Comparison of ENCODE assay signal across 15 cellular contexts in genomic region chr2:217731805-217732204, GRCh38.
DNase-seq lines count a peak whose midpoint lies in the region; ATAC-seq and TF ChIP-seq lines count a peak whose summit lies in the region.
"Had no signal": no experiment of that assay in that cellular context is flagged by ENCODE, and none has a peak within 500 bp of the region (broad histone marks: within the 10 kb centered on the region; RNA-seq: fewer than 3 reads in every experiment).

No MANE protein-coding gene starts in this region.

- H3K27me3 ChIP-seq in IMR-90 (ENCODE audit: control insufficient read depth, insufficient read depth, low read length) (no peaks in the 10 kb centered on the region), Karpas-422 (ENCODE audit: low read length) (no peaks in the 10 kb centered on the region)
- H3K27me3 ChIP-seq: SJCRH30 had no signal

- no peaks in the 10 kb centered on the region for H4K20me1 ChIP-seq in IMR-90 (ENCODE audit: insufficient read depth, low read length)
- H4K20me1 ChIP-seq in Karpas-422 (ENCODE audit: insufficient read depth, low read depth, low read length), result no peaks in the 10 kb centered on the region

- H3K79me2 ChIP-seq in Karpas-422 (ENCODE audit: low read length), result no peaks in the 10 kb centered on the region

- no peak for TF ChIP-seq RAD21 in IMR-90 (IDR thresholded peaks at IDR 0.05; ENCODE audit: low read length)

- intact Hi-C loops in IMR-90 (cut with micrococcal nuclease), result no loop called here

- CTCF ChIA-PET in IMR-90 (lab: Yijun Ruan, JAX), result interaction anchor here (0.6 kb wide), 1 partner anchor 221 kb away, joined by 5 read pairs; no protein-coding TSS in a partner anchor

- no peak for TF ChIP-seq CTCF in IMR-90 (conservative IDR thresholded peaks at IDR 0.05; ENCODE audit: low read depth, low read length)

- H2BK5ac ChIP-seq in IMR-90 (ENCODE audit: low read depth, low read length, poor library complexity, severe bottlenecking), result no peak overlapping the region

- no peak overlapping the region for H3K56ac ChIP-seq in IMR-90 (ENCODE audit: extremely low read depth, insufficient read depth, low read length)

- dilution Hi-C loops in IMR-90 (cut with HindIII; ENCODE audit: low sequenced_read_pairs, unreplicated experiment), result no loop called here

- H4K91ac ChIP-seq in IMR-90 (ENCODE audit: insufficient read depth, low read depth, low read length), result no peak overlapping the region

- H3K4me2 ChIP-seq in IMR-90 (ENCODE audit: low read depth, low read length) (no peak overlapping the region), Karpas-422 (ENCODE audit: low read depth, low read length, poor library complexity, severe bottlenecking) (no peak overlapping the region)

- DNase-seq in AG08396 (ENCODE audit: low spot score) (peak; percentile 36), IMR-90 (peak; percentile 40), fibroblast of peridontal ligament (ENCODE audit: extremely low read depth) (peak; percentile 47), stromal cell of bone marrow (ENCODE audit: low read depth) (peak; percentile 59), Karpas-422 (no peak), NAMALWA (ENCODE audit: low spot score) (no peak)
- no peak for DNase-seq in central memory CD4-positive, alpha-beta T cell
- DNase-seq: CD4-positive, CD25-positive, alpha-beta regulatory T cell; HFFc6; NCI-H1417; NCI-H187 treated with DMSO at 0.1 percent for 48 hours; NCI-H69; PC-3; SJCRH30 had no signal

- H2AK5ac ChIP-seq in IMR-90 (ENCODE audit: low read depth, low read length), result no peak overlapping the region

- H3K9me3 ChIP-seq in IMR-90 (ENCODE audit: control insufficient read depth, insufficient read depth, low read length), result no peaks in the 10 kb centered on the region
- H3K9me3 ChIP-seq in Karpas-422 (ENCODE audit: low read length), result no peaks in the 10 kb centered on the region
- H3K9me3 ChIP-seq: SJCRH30 had no signal

- H2AFZ ChIP-seq in IMR-90 (replicated peaks; ENCODE audit: low read length, poor library complexity), result no peak overlapping the region
- no peak overlapping the region for H2AFZ ChIP-seq in Karpas-422 (ENCODE audit: low read length)

- no peaks in the 10 kb centered on the region for H3K79me1 ChIP-seq in IMR-90 (ENCODE audit: low read depth in 1 of 2, low read length in 2 of 2)

- H3K36me3 ChIP-seq in IMR-90 (ENCODE audit: control insufficient read depth, insufficient read depth, low read length), result no peaks in the 10 kb centered on the region
- no peaks in the 10 kb centered on the region for H3K36me3 ChIP-seq in Karpas-422 (ENCODE audit: insufficient read depth, low read length)
- H3K36me3 ChIP-seq: SJCRH30 had no signal

- H3K27ac ChIP-seq in IMR-90 (ENCODE audit: insufficient read depth, low read length) (no peak overlapping the region), Karpas-422 (ENCODE audit: low read length) (no peak overlapping the region)
- H3K27ac ChIP-seq: SJCRH30 had no signal

- TF ChIP-seq POLR2A in IMR-90 (IDR thresholded peaks at IDR 0.05; ENCODE audit: low read depth, low read length), result no peak

- no peak overlapping the region for H3K4ac ChIP-seq in IMR-90 (ENCODE audit: low read depth, low read length)

- no peak overlapping the region for H2AK9ac ChIP-seq in IMR-90 (replicated peaks; ENCODE audit: low read depth, low read length, poor library complexity)

- in situ Hi-C loops in IMR-90 (cut with MboI; ENCODE audit: low sequenced_read_pairs), result no loop called here

- no peak overlapping the region for H2BK20ac ChIP-seq in IMR-90 (ENCODE audit: low read depth, low read length)

- peaks cover 8% of the 10 kb centered on the region; the same call in 1 of the 2 replicates for H3K9me1 ChIP-seq in IMR-90 (ENCODE audit: insufficient read depth, low read length)

- H3K4me1 ChIP-seq in IMR-90 (ENCODE audit: control insufficient read depth, insufficient read depth, low read length) (peaks cover 17% of the 10 kb centered on the region), Karpas-422 (ENCODE audit: low read length) (no peaks in the 10 kb centered on the region)
- H3K4me1 ChIP-seq: SJCRH30 had no signal

- no peak overlapping the region for H3K9ac ChIP-seq in IMR-90 (ENCODE audit: low read depth, low read length)
- H3K9ac ChIP-seq in Karpas-422 (ENCODE audit: low read length), result no peak overlapping the region

- no TSS peak for BruUV-seq in IMR-90 (replicated peaks; lab: Mats Ljungman, UMichigan)

- H4K8ac ChIP-seq in IMR-90 (ENCODE audit: low read depth in 2 of 2, low read length in 2 of 2), result no peak overlapping the region

- no peak overlapping the region for H4K5ac ChIP-seq in IMR-90 (ENCODE audit: low read depth, low read length)

- no peak overlapping the region for H3K23ac ChIP-seq in IMR-90 (ENCODE audit: low read depth, low read length)

- POLR2A ChIA-PET in IMR-90 (lab: Charles Lee; ENCODE audit: unreplicated experiment), result no interaction called here

- ATAC-seq in IMR-90 (ENCODE audit: low read depth), result no peak
- ATAC-seq: HepG2, PC-3 had no signal

- no peak overlapping the region for H3K18ac ChIP-seq in IMR-90 (ENCODE audit: low read depth, low read length)

- H3K4me3 ChIP-seq in IMR-90 (ENCODE audit: insufficient read depth, low read depth, low read length), result no peak overlapping the region
- H3K4me3 ChIP-seq in Karpas-422 (ENCODE audit: low read length), result no peak overlapping the region
- H3K4me3 ChIP-seq: SJCRH30 had no signal

- no CpG with 5 or more reads among the region's 2 CpGs for WGBS in IMR-90 (ENCODE audit: extremely low coverage in 2 of 2, insufficient read length in 1 of 2), 2 experiments

- no peak overlapping the region for H2BK15ac ChIP-seq in IMR-90 (ENCODE audit: low read depth, low read length)

- H3K9me2 ChIP-seq in Karpas-422 (replicated peaks; ENCODE audit: insufficient read depth, low read length), result no peaks in the 10 kb centered on the region

- H2BK120ac ChIP-seq in IMR-90 (ENCODE audit: low read depth, low read length), result no peak overlapping the region

- H3K14ac ChIP-seq in IMR-90 (replicated peaks; ENCODE audit: low read depth, low read length), result no peak overlapping the region

TF ChIP-seq in IMR-90, 13 proteins besides CTCF, POLR2A, EP300 and RAD21:
- TF ChIP-seq RFX5 (IDR thresholded peaks at IDR 0.05; ENCODE audit: low read depth, low read length) (no peak), MAFK (IDR thresholded peaks at IDR 0.05; ENCODE audit: low read depth, low read length) (no peak), SMC3 (IDR thresholded peaks at IDR 0.05; ENCODE audit: low read depth, low read length) (no peak), CHD1 (IDR thresholded peaks at IDR 0.05; ENCODE audit: low read depth, low read length) (no peak), BHLHE40 (IDR thresholded peaks at IDR 0.05; ENCODE audit: low read depth, low read length) (no peak)
- TF ChIP-seq, protein P1, sequence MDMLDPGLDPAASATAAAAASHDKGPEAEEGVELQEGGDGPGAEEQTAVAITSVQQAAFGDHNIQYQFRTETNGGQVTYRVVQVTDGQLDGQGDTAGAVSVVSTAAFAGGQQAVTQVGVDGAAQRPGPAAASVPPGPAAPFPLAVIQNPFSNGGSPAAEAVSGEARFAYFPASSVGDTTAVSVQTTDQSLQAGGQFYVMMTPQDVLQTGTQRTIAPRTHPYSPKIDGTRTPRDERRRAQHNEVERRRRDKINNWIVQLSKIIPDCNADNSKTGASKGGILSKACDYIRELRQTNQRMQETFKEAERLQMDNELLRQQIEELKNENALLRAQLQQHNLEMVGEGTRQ (IDR thresholded peaks at IDR 0.05; ENCODE audit: low read depth, low read length), result peak; percentile 75

Comparison
In these comparisons a context has a peak if more than half of its experiments do, and no peak if none do; other contexts are left out.
1. DNase-seq: peak in AG08396 (single experiment), IMR-90 (single experiment), fibroblast of peridontal ligament (single experiment) and stromal cell of bone marrow (single experiment); none in Karpas-422 (single experiment), NAMALWA (single experiment) and central memory CD4-positive, alpha-beta T cell (single experiment).